ENCODE assay signal across 16 cellular contexts in genomic region chr9:129428890-129429577, GRCh38.
"Had no signal": no experiment of that assay in that cellular context is flagged by ENCODE, and none has a peak within 500 bp of the region (broad histone marks: within the 10 kb centered on the region; RNA-seq: fewer than 3 reads in every experiment).

No MANE protein-coding gene starts in this region.

- H3K36me3 ChIP-seq: ascending aorta, heart right ventricle, lower lobe of right lung, uterus had no signal

- DNase-seq: activated CD4-positive, alpha-beta T cell treated with anti-CD3 and anti-CD28 coated beads, Interleukin-2, amount 50 U/mL, for 1 hour; activated CD8-positive, alpha-beta memory T cell treated with anti-CD3 and anti-CD28 coated beads for 24 hours; activated naive CD4-positive, alpha-beta T cell; dermis blood vessel endothelial cell; effector memory CD8-positive, alpha-beta T cell; foreskin melanocyte; heart right ventricle; left cardiac atrium; lower lobe of right lung; nucleus accumbens; uterus had no signal

- H3K4me3 ChIP-seq: ascending aorta, heart right ventricle, lower lobe of right lung, uterus had no signal

- H3K9me3 ChIP-seq: ascending aorta, lower lobe of right lung, uterus had no signal

- H3K4me1 ChIP-seq: ascending aorta, lower lobe of right lung, uterus had no signal

- H3K9me3 Mint-ChIP-seq: activated T-helper 1 cell treated with anti-CD3 and anti-CD28 coated beads, Interleukin-12 subunit alpha, Interleukin-12 subunit beta, Interleukin-2, Interleukin-4 antibody, amounts not matched to agents 30 ng/mL and 10 ng/mL and 1 ng/mL, durations not matched to agents 14 hours and 24 hours and 36 hours; effector memory CD8-positive, alpha-beta T cell; stimulated activated effector memory CD8-positive, alpha-beta T cell treated with anti-CD3 and anti-CD28 coated beads, Interleukin-12 subunit alpha, Interleukin-12 subunit beta, amount 100 ng/mL, for 72 hours had no signal

- H3K27ac ChIP-seq: ascending aorta, epithelial cell of prostate, heart right ventricle, lower lobe of right lung, uterus had no signal

- H3K27me3 ChIP-seq: ascending aorta, heart right ventricle, uterus had no signal

- H3K36me3 Mint-ChIP-seq: stimulated activated effector memory CD8-positive, alpha-beta T cell treated with anti-CD3 and anti-CD28 coated beads, Interleukin-12 subunit alpha, Interleukin-12 subunit beta, amount 100 ng/mL, for 72 hours had no signal

- H3K4me3 Mint-ChIP-seq: activated T-helper 1 cell treated with anti-CD3 and anti-CD28 coated beads, Interleukin-12 subunit alpha, Interleukin-12 subunit beta, Interleukin-2, Interleukin-4 antibody, amounts not matched to agents 30 ng/mL and 10 ng/mL and 1 ng/mL, durations not matched to agents 14 hours and 24 hours and 36 hours; effector memory CD8-positive, alpha-beta T cell; stimulated activated effector memory CD8-positive, alpha-beta T cell treated with anti-CD3 and anti-CD28 coated beads, Interleukin-12 subunit alpha, Interleukin-12 subunit beta, amount 100 ng/mL, for 72 hours had no signal

- FAIRE-seq: bronchial epithelial cell had no signal

- H3K27ac Mint-ChIP-seq: activated T-helper 1 cell treated with anti-CD3 and anti-CD28 coated beads, Interleukin-12 subunit alpha, Interleukin-12 subunit beta, Interleukin-2, Interleukin-4 antibody, amounts not matched to agents 30 ng/mL and 10 ng/mL and 1 ng/mL, durations not matched to agents 14 hours and 24 hours and 36 hours; effector memory CD8-positive, alpha-beta T cell had no signal
